In genomic region chr6:121499666-121500065, GRCh38 we compare ENCODE assay signal across 1 cellular context.
TF ChIP-seq lines count a peak whose summit lies in the region.

No MANE protein-coding gene starts in this region.

TF ChIP-seq in IMR-90, 13 proteins besides CTCF, POLR2A, EP300 and RAD21:
- TF ChIP-seq CEBPB (IDR thresholded peaks at IDR 0.05; ENCODE audit: low read depth, low read length) (no peak), MXI1 (IDR thresholded peaks at IDR 0.05; ENCODE audit: borderline replicate concordance, low read depth, low read length) (no peak), FOS (IDR thresholded peaks at IDR 0.05; ENCODE audit: low read depth, low read length) (no peak), BHLHE40 (IDR thresholded peaks at IDR 0.05; ENCODE audit: low read depth, low read length) (no peak)
- TF ChIP-seq, protein P1, sequence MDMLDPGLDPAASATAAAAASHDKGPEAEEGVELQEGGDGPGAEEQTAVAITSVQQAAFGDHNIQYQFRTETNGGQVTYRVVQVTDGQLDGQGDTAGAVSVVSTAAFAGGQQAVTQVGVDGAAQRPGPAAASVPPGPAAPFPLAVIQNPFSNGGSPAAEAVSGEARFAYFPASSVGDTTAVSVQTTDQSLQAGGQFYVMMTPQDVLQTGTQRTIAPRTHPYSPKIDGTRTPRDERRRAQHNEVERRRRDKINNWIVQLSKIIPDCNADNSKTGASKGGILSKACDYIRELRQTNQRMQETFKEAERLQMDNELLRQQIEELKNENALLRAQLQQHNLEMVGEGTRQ (IDR thresholded peaks at IDR 0.05; ENCODE audit: low read depth, low read length), result no peak
